ENCODE assay signal across 11 cellular contexts in the genomic region with DNA sequence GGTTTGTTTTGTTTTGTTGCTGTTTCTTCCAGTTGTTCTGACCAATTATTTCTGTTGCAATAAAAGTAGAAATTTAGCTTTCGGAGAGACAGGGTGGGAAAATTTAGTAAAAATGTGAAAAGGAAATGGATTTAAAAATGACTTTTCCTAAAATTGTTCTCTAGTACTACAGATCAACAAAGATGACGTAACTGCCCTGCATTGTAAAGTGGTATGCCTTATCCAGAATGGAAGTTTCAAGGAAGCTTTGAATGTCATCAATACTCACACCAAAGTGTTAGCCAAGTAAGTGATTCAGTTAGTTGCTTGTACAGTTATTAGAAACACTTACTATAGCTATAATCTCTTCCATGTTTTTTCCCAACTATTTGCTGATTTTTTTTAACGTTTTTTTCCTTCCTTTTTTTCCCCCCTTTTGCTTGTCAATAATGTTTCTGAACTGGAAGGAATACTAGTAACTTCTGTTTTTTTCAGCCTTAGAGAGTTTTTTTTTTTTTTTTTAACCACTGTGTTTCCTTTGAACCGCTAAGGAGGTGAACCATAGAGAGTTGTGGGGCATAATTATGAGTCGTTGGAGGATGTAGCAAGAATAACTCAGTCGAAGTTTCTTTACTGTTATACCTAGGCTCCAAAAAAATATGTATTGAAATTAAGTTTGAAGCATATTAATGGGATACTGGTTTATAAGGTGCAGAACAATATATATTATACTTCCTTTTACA. TPM values are rescaled to one million over a fixed set of nuclear protein-coding genes. Genes with fewer than 3 reads are reported as not detected.
DNase-seq lines count a peak whose midpoint lies in the region; ATAC-seq and TF ChIP-seq lines count a peak whose summit lies in the region.
"Had no signal": no experiment of that assay in that cellular context is flagged by ENCODE, and none has a peak within 500 bp of the region (broad histone marks: within the 10 kb centered on the region; RNA-seq: fewer than 3 reads in every experiment).

No MANE protein-coding gene starts in this region.

- H3K36me3 ChIP-seq in HUES48 (ENCODE audit: control insufficient read depth, insufficient read depth, low read length), result peaks cover 50% of the 10 kb centered on the region
- peaks cover 49% of the 10 kb centered on the region for H3K36me3 ChIP-seq in iPS-20b (ENCODE audit: insufficient read depth, low read depth, low read length)
- H3K36me3 ChIP-seq in gastroesophageal sphincter, result peaks cover 0 to 51% of the 10 kb centered on the region in 2 donors

- intact Hi-C loops in CD4-positive, alpha-beta T cell (cut with DNase I, micrococcal nuclease), result loop anchor here (5.0 to 10.0 kb wide), 6 partner anchors 42 to 525 kb away; a partner anchor contains a TSS
- intact Hi-C loops in activated CD4-positive, alpha-beta memory T cell treated with anti-CD3 and anti-CD28 coated beads for 36 hours (cut with micrococcal nuclease), result loop anchor here (2.0 to 10.0 kb wide), 2 partner anchors 437 to 505 kb away; a partner anchor contains a TSS

- POLR2A ChIA-PET in CD4-positive, alpha-beta T cell (lab: Charles Lee), result interaction anchor here (0.6 to 2.9 kb wide), 5 partner anchors 34 to 508 kb away, joined by 3 to 65 read pairs (median 13); a partner anchor contains a TSS
- POLR2A ChIA-PET in activated CD4-positive, alpha-beta memory T cell treated with anti-CD3 and anti-CD28 coated beads for 36 hours (lab: Charles Lee), result interaction anchor here (2.2 to 2.4 kb wide), 2 partner anchors 33 to 83 kb away, joined by 12 to 31 read pairs; a partner anchor contains a TSS

- H3K9ac ChIP-seq in HUES48 (ENCODE audit: low read depth, low read length), result no peak overlapping the region
- peak overlapping the region; percentile 92; the same call in 1 of the 2 replicates for H3K9ac ChIP-seq in iPS-20b (ENCODE audit: low read depth, low read length)

- H3K9me3 Mint-ChIP-seq in CD4-positive, alpha-beta T cell, result no peaks in the 10 kb centered on the region
- no peaks in the 10 kb centered on the region for H3K9me3 Mint-ChIP-seq in activated CD4-positive, alpha-beta memory T cell treated with anti-CD3 and anti-CD28 coated beads for 36 hours

- H3K27me3 ChIP-seq in CD4-positive, alpha-beta T cell (ENCODE audit: control insufficient read depth, insufficient read depth, low read length), result no peaks in the 10 kb centered on the region
- H3K27me3 ChIP-seq in HUES48 (ENCODE audit: control insufficient read depth, insufficient read depth, low read length), result no peaks in the 10 kb centered on the region
- no peaks in the 10 kb centered on the region for H3K27me3 ChIP-seq in iPS-20b (ENCODE audit: insufficient read depth, low read length)
- no peaks in the 10 kb centered on the region for H3K27me3 ChIP-seq in gastroesophageal sphincter

- H3K27ac ChIP-seq in CD4-positive, alpha-beta T cell (ENCODE audit: low read depth, low read length), result no peak overlapping the region
- H3K27ac ChIP-seq in HUES48 (ENCODE audit: low read depth, low read length) (no peak overlapping the region), iPS-20b (ENCODE audit: low read length) (no peak overlapping the region), gastroesophageal sphincter (no peak overlapping the region)

- 76 to 79% methylated on average over 2 to 5 of the region's 6 CpGs for WGBS in gastroesophageal sphincter (ENCODE audit: low coverage in 1 of 2), 2 donors

- peak overlapping the region; percentile 79 for H3K4me3 ChIP-seq in HUES48 (ENCODE audit: low read depth, low read length)
- peak overlapping the region; percentile 92; the same call in 1 of the 2 replicates for H3K4me3 ChIP-seq in iPS-20b (ENCODE audit: low read length)
- H3K4me3 ChIP-seq in gastroesophageal sphincter, result no peak overlapping the region

- peak overlapping the region; percentile 95 for H3K4me3 Mint-ChIP-seq in CD4-positive, alpha-beta T cell
- peak overlapping the region; percentile 27 for H3K4me3 Mint-ChIP-seq in activated CD4-positive, alpha-beta memory T cell treated with anti-CD3 and anti-CD28 coated beads for 36 hours

- H3K4me1 Mint-ChIP-seq in CD4-positive, alpha-beta T cell (ENCODE audit: low read depth), result peaks cover 57% of the 10 kb centered on the region
- peaks cover 29% of the 10 kb centered on the region for H3K4me1 Mint-ChIP-seq in activated CD4-positive, alpha-beta memory T cell treated with anti-CD3 and anti-CD28 coated beads for 36 hours (ENCODE audit: low read depth)

- no peak for TF ChIP-seq CTCF in CD4-positive, alpha-beta T cell (IDR thresholded peaks at IDR 0.05)
- TF ChIP-seq CTCF in gastroesophageal sphincter (IDR thresholded peaks at IDR 0.05), result no peak

- peaks cover 67% of the 10 kb centered on the region for H3K36me3 Mint-ChIP-seq in CD4-positive, alpha-beta T cell (ENCODE audit: low read depth)
- H3K36me3 Mint-ChIP-seq in activated CD4-positive, alpha-beta memory T cell treated with anti-CD3 and anti-CD28 coated beads for 36 hours, result peaks cover 37% of the 10 kb centered on the region

- H3K27me3 Mint-ChIP-seq in CD4-positive, alpha-beta T cell, result no peaks in the 10 kb centered on the region
- no peaks in the 10 kb centered on the region for H3K27me3 Mint-ChIP-seq in activated CD4-positive, alpha-beta memory T cell treated with anti-CD3 and anti-CD28 coated beads for 36 hours

- H3K9me3 ChIP-seq in CD4-positive, alpha-beta T cell (ENCODE audit: control insufficient read depth, low read length), result no peaks in the 10 kb centered on the region
- H3K9me3 ChIP-seq in HUES48 (ENCODE audit: control insufficient read depth, insufficient read depth, low read length) (no peaks in the 10 kb centered on the region), iPS-20b (ENCODE audit: insufficient read depth, low read depth, low read length) (no peaks in the 10 kb centered on the region), gastroesophageal sphincter (no peaks in the 10 kb centered on the region)

- no peak for ATAC-seq in CD4-positive, alpha-beta T cell (ENCODE audit: poor library complexity)
- ATAC-seq in GM19351 (IDR thresholded peaks at IDR 0.05; ENCODE audit: unreplicated experiment), result no peak
- ATAC-seq in gastroesophageal sphincter, result no peak
- no peak for ATAC-seq in HG03460 (IDR thresholded peaks at IDR 0.05; ENCODE audit: unreplicated experiment)

- TF ChIP-seq EP300 in gastroesophageal sphincter (IDR thresholded peaks at IDR 0.05), result no peak

- peaks cover 25% of the 10 kb centered on the region for H3K4me1 ChIP-seq in HUES48 (ENCODE audit: control insufficient read depth, insufficient read depth, low read length)
- peaks cover 6% of the 10 kb centered on the region; the same call in 1 of the 2 replicates for H3K4me1 ChIP-seq in iPS-20b (ENCODE audit: insufficient read depth, low read length)
- H3K4me1 ChIP-seq in gastroesophageal sphincter, result peaks cover 0 to 37% (median 11%) of the 10 kb centered on the region in 3 donors

- CTCF ChIA-PET in CD4-positive, alpha-beta T cell (lab: Charles Lee), result interaction anchor here (1.2 to 1.4 kb wide), 2 partner anchors 15 to 44 kb away, joined by 3 to 4 read pairs; no protein-coding TSS in a partner anchor
- CTCF ChIA-PET in activated CD4-positive, alpha-beta memory T cell treated with anti-CD3 and anti-CD28 coated beads for 36 hours (lab: Charles Lee), result interaction anchor here (2.2 kb wide), 1 partner anchor 35 kb away, joined by 7 read pairs; a partner anchor contains a TSS

- peak overlapping the region; percentile 32 for H3K27ac Mint-ChIP-seq in CD4-positive, alpha-beta T cell
- H3K27ac Mint-ChIP-seq in activated CD4-positive, alpha-beta memory T cell treated with anti-CD3 and anti-CD28 coated beads for 36 hours, result no peak overlapping the region

- no peak for TF ChIP-seq POLR2A in gastroesophageal sphincter (IDR thresholded peaks at IDR 0.05)

- DNase-seq in CD4-positive, alpha-beta T cell, result no peak
- no peak for DNase-seq in activated CD4-positive, alpha-beta memory T cell treated with anti-CD3 and anti-CD28 coated beads for 36 hours
- no peak for DNase-seq in 8988T
- DNase-seq: kidney, NCI-H2081 had no signal

RNA-seq across cellular contexts. Expression of a gene that starts 2.2 kb away (rescaled TPM):
- total RNA-seq in CD4-positive, alpha-beta T cell, result 100 to 1,000 TPM; 108 to 119 TPM
- 100 to 1,000 TPM; 183 to 184 TPM for total RNA-seq in activated CD4-positive, alpha-beta memory T cell treated with anti-CD3 and anti-CD28 coated beads for 36 hours
- 10 to 100 TPM; 43.6 to 55.6 (median 48.1) TPM for total RNA-seq in gastroesophageal sphincter

RNA-seq across cellular contexts. Expression of a gene that starts 33.6 kb away (rescaled TPM):
- total RNA-seq in CD4-positive, alpha-beta T cell, result 10 to 100 TPM; 18.9 to 19.9 TPM
- total RNA-seq in activated CD4-positive, alpha-beta memory T cell treated with anti-CD3 and anti-CD28 coated beads for 36 hours, result 100 to 1,000 TPM; 318 to 325 TPM
- total RNA-seq in gastroesophageal sphincter, result 10 to 100 TPM; 18.8 to 26.0 (median 24.4) TPM

RNA-seq across cellular contexts. Expression of a gene that starts 34.2 kb away (rescaled TPM):
- total RNA-seq in CD4-positive, alpha-beta T cell, result 1 to 10 TPM; 4.7 to 6.3 TPM
- total RNA-seq in activated CD4-positive, alpha-beta memory T cell treated with anti-CD3 and anti-CD28 coated beads for 36 hours, result 10 to 100 TPM; 34.4 to 37.7 TPM
- 1 to 10 TPM; 2.5 to 8.8 (median 4.1) TPM for total RNA-seq in gastroesophageal sphincter

RNA-seq across cellular contexts. Expression of a gene that starts 35.9 kb away (rescaled TPM):
- under 1 TPM in 1 of 2 experiments, not detected in 1; 0.17 TPM for total RNA-seq in CD4-positive, alpha-beta T cell
- total RNA-seq in activated CD4-positive, alpha-beta memory T cell treated with anti-CD3 and anti-CD28 coated beads for 36 hours, result not detected
- total RNA-seq in gastroesophageal sphincter, result under 1 TPM in 1 of 4 donors, not detected in 3; 0.54 TPM
- total RNA-seq: skeletal muscle tissue had no signal

Comparison
In these comparisons a context has a peak if more than half of its experiments do, and no peak if none do; other contexts are left out.
1. H3K4me3 ChIP-seq: peak in HUES48 (single experiment) and iPS-20b (single experiment); none in gastroesophageal sphincter (0 of 2).
2. RNA of a gene that starts 33.6 kb away (total RNA-seq): 318 to 325 TPM in activated CD4-positive, alpha-beta memory T cell treated with anti-CD3 and anti-CD28 coated beads for 36 hours; 18.8 to 26.0 TPM in gastroesophageal sphincter and 18.9 to 19.9 TPM in CD4-positive, alpha-beta T cell; every median in the first group is over 10 times any median in the second.